In genomic region chrX:119981286-119982070, GRCh38 we compare ENCODE assay signal across 8 cellular contexts. TPM values are rescaled to one million over a fixed set of nuclear protein-coding genes. Genes with fewer than 3 reads are reported as not detected.
DNase-seq lines count a peak whose midpoint lies in the region; ATAC-seq, FAIRE-seq and TF ChIP-seq lines count a peak whose summit lies in the region.

No MANE protein-coding gene starts in this region.

- H3F3A ChIP-seq in OCI-LY1 (ENCODE audit: insufficient read depth, low read length), result no peaks in the 10 kb centered on the region

- H4K20me1 ChIP-seq in OCI-LY1 (ENCODE audit: insufficient read depth, low read length), result no peaks in the 10 kb centered on the region

- FAIRE-seq in D721Med (lab: Jason Lieb, UNC), result peak; percentile 80
- FAIRE-seq in urothelium cell line (lab: Jason Lieb, UNC), result no peak

- H3K27ac ChIP-seq in OCI-LY1 (ENCODE audit: low read depth, low read length, poor library complexity, severe bottlenecking), result no peak overlapping the region

- ATAC-seq in HG02981 (IDR thresholded peaks at IDR 0.05; ENCODE audit: unreplicated experiment), result no peak
- ATAC-seq in GM21737 (IDR thresholded peaks at IDR 0.05; ENCODE audit: unreplicated experiment), result no peak

- H3K36me3 ChIP-seq in H7 (replicated peaks; ENCODE audit: control insufficient read depth, insufficient read depth, low read length) (no peaks in the 10 kb centered on the region), OCI-LY1 (ENCODE audit: insufficient read depth, low read length) (no peaks in the 10 kb centered on the region)

- TF ChIP-seq CTCF in D721Med (IDR thresholded peaks at IDR 0.05; ENCODE audit: insufficient read depth, missing control alignments) (peak; percentile 43), OCI-LY1 (IDR thresholded peaks at IDR 0.05; ENCODE audit: low read length) (peak; percentile 50), fibroblast of mammary gland (conservative IDR thresholded peaks at IDR 0.05; ENCODE audit: control insufficient read depth, insufficient read depth, low read depth, low read length) (peak; percentile 75)

- no peak for DNase-seq in D721Med (ENCODE audit: insufficient read length, low spot score)
- peak; percentile 51 for DNase-seq in H7
- peak; percentile 48 for DNase-seq in fibroblast of mammary gland (ENCODE audit: low read depth)
- DNase-seq in urothelium cell line (ENCODE audit: low spot score), result peak; percentile 7
- DNase-seq in activated CD8-positive, alpha-beta memory T cell treated with anti-CD3 and anti-CD28 coated beads, Interleukin-2, amount 50 U/mL, for 4 hours, result no peak

- H3K9ac ChIP-seq in OCI-LY1 (ENCODE audit: low read length), result no peak overlapping the region

- H3K9me3 ChIP-seq in OCI-LY1 (ENCODE audit: low read length), result no peaks in the 10 kb centered on the region

- H3K27me3 ChIP-seq in H7 (ENCODE audit: control insufficient read depth, insufficient read depth, low read length) (peaks cover 5% of the 10 kb centered on the region), OCI-LY1 (ENCODE audit: insufficient read depth, low read length) (no peaks in the 10 kb centered on the region)

- no peaks in the 10 kb centered on the region for H3K9me2 ChIP-seq in OCI-LY1 (ENCODE audit: low read depth, low read length)

- H3K79me2 ChIP-seq in OCI-LY1 (ENCODE audit: insufficient read depth, low read length), result no peaks in the 10 kb centered on the region

- no peaks in the 10 kb centered on the region for H3K4me1 ChIP-seq in OCI-LY1 (ENCODE audit: insufficient read depth, low read length, severe bottlenecking)

- no peak overlapping the region for H3K4me2 ChIP-seq in OCI-LY1 (ENCODE audit: low read length)

- H2AFZ ChIP-seq in OCI-LY1 (ENCODE audit: low read length), result no peak overlapping the region

- H3K4me3 ChIP-seq in H7 (ENCODE audit: insufficient read depth, low read depth, low read length) (no peak overlapping the region), OCI-LY1 (ENCODE audit: low read depth, low read length, poor library complexity, severe bottlenecking) (no peak overlapping the region), fibroblast of mammary gland (ENCODE audit: control insufficient read depth, low read depth, low read length) (no peak overlapping the region)

RNA-seq across cellular contexts. Expression of gene NKAP, which starts 37.9 kb away (rescaled TPM):
- total RNA-seq in H7 (2014; rRNA removed; shearing (Covaris generic)), result 4.8 and 5.5 TPM in 2 replicates

Comparison
In these comparisons a context has a peak if more than half of its experiments do, and no peak if none do; other contexts are left out.
1. DNase-seq: peak in H7 (single experiment), fibroblast of mammary gland (single experiment) and urothelium cell line (single experiment); none in D721Med (single experiment) and activated CD8-positive, alpha-beta memory T cell treated with anti-CD3 and anti-CD28 coated beads, Interleukin-2, amount 50 U/mL, for 4 hours (single experiment).
2. Peak in every context shown above with its lines, with median percentiles within 50 percentile points of each other: CTCF ChIP-seq.